1 cellular context compared by ENCODE assay signal in the genomic region with DNA sequence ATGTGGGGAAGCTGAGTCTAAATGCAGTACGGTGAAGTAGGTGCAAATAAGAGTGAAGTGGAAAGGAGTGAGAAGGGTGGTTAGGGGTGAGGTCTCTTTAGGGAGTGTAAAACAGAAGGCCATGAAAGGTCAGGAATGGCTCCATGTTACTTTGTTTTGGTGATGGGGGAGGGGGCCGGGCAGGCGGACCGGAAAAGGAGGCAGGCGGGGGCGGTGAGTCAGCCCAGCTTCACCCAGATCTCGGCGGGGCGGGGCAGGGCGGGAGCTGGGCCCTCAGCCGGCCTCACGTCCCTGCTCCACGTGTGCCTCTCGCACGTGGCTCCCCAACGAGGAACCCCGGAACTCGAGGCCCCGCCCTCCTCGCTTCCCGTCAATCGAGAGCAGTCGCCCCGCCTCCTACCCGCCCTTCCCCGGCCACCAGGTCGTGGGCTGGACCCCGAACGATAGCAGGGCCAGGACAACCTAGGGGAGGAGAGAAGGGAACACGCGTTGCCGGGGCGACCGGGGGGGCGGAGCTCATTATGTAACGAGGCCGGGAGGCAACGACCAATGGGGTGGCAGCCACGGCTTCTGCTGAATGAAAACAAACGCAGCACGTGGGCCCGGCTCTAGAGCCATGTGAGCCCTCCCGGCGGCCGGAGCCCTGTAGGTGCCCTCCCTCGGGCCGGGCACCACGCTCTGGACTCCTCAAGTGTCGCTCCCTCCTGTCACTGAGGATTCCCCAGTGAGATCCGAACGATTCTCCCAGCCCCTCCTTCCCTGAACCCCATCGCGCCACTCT.
TF ChIP-seq lines count a peak whose summit lies in the region.

No MANE protein-coding gene starts in this region.

TF ChIP-seq in HepG2, 621 proteins besides CTCF, POLR2A, EP300 and RAD21 (continued from another document and continues in another):
- TF ChIP-seq ZNF468 (CRISPR knock-in tag; IDR thresholded peaks at IDR 0.05) (no peak), MAZ (IDR thresholded peaks at IDR 0.05; ENCODE audit: borderline replicate concordance, low read depth, low read length) (peak; percentile 89), MAZ (CRISPR knock-in tag; IDR thresholded peaks at IDR 0.05; ENCODE audit: low read depth) (peak; percentile 100), CREB1 (IDR thresholded peaks at IDR 0.05) (peak; percentile 67; the same call in 1 of the 2 replicates), CREB1 (CRISPR knock-in tag; IDR thresholded peaks at IDR 0.05) (no peak; the same call in 1 of the 2 replicates), MED8 (CRISPR knock-in tag; IDR thresholded peaks at IDR 0.05; ENCODE audit: insufficient replicate concordance) (peak; percentile 54), HMG20B (CRISPR knock-in tag; conservative IDR thresholded peaks at IDR 0.05) (peak; percentile 82; the same call in 1 of the 2 replicates), SALL1 (CRISPR knock-in tag; IDR thresholded peaks at IDR 0.05) (peak; percentile 98), MEF2D (CRISPR knock-in tag; IDR thresholded peaks at IDR 0.05) (peak; percentile 97), FOSL2 (CRISPR knock-in tag; IDR thresholded peaks at IDR 0.05) (peak; percentile 99), ZFP82 (CRISPR knock-in tag; IDR thresholded peaks at IDR 0.05; ENCODE audit: borderline replicate concordance) (peak; percentile 86; the same call in 1 of the 2 replicates), ZNF7 (CRISPR knock-in tag; IDR thresholded peaks at IDR 0.05) (no peak), PLRG1 (conservative IDR thresholded peaks at IDR 0.05) (no peak), FOXA1 (IDR thresholded peaks at IDR 0.05) (no peak), FOXA1 (CRISPR knock-in tag; IDR thresholded peaks at IDR 0.05) (peak; percentile 44), ZBTB7A (CRISPR knock-in tag; IDR thresholded peaks at IDR 0.05) (no peak; the same call in none of the 2 replicates), RFX1 (IDR thresholded peaks at IDR 0.05) (peak; percentile 100), SIN3A (IDR thresholded peaks at IDR 0.05; ENCODE audit: borderline replicate concordance, low read depth, low read length) (peak; percentile 99), NR2F2 (IDR thresholded peaks at IDR 0.05; ENCODE audit: borderline replicate concordance, low read depth) (peak; percentile 27; the same call in 1 of the 2 replicates), IRF2 (CRISPR knock-in tag; IDR thresholded peaks at IDR 0.05) (peak; percentile 99), ZNF607 (CRISPR knock-in tag; IDR thresholded peaks at IDR 0.05; ENCODE audit: borderline replicate concordance) (peak; percentile 94), ZNF446 (CRISPR knock-in tag; IDR thresholded peaks at IDR 0.05) (peak; percentile 97), MTF2 (CRISPR knock-in tag; IDR thresholded peaks at IDR 0.05; ENCODE audit: borderline replicate concordance) (0 out of 2 replicates have a peak, but pooled peaks have one; percentile 76), SOX13 (IDR thresholded peaks at IDR 0.05) (0 out of 2 replicates have a peak, but pooled peaks have one; percentile 66), SOX13 (CRISPR knock-in tag; conservative IDR thresholded peaks at IDR 0.05 in 1 of 2, IDR thresholded peaks at IDR 0.05 in 1 of 2) (peak; percentile 71 to 93; a peak in 2 of 4 replicates), ZFX (CRISPR knock-in tag; IDR thresholded peaks at IDR 0.05; ENCODE audit: low read depth) (peak; percentile 91), YY1 (IDR thresholded peaks at IDR 0.05; ENCODE audit: insufficient read depth, insufficient replicate concordance, low read depth, low read length) (peak; percentile 67), RXRA (CRISPR knock-in tag; IDR thresholded peaks at IDR 0.05) (peak; percentile 98), NBN (conservative IDR thresholded peaks at IDR 0.05) (no peak; the same call in 1 of the 2 replicates), ZNF788 (CRISPR knock-in tag; IDR thresholded peaks at IDR 0.05; ENCODE audit: borderline replicate concordance) (peak; percentile 99), TAF1 (CRISPR knock-in tag; IDR thresholded peaks at IDR 0.05) (peak; percentile 52; the same call in 1 of the 2 replicates), ADNP (CRISPR knock-in tag; IDR thresholded peaks at IDR 0.05) (no peak), CCAR2 (optimal IDR thresholded peaks at IDR 0.05; ENCODE audit: low read depth, low read length) (peak; percentile 1), NFKBIZ (CRISPR knock-in tag; IDR thresholded peaks at IDR 0.05) (peak; percentile 93), SP5 (CRISPR knock-in tag; IDR thresholded peaks at IDR 0.05; ENCODE audit: borderline replicate concordance, low read depth) (peak; percentile 100), ZKSCAN5 (CRISPR knock-in tag; IDR thresholded peaks at IDR 0.05) (no peak), RFXANK (CRISPR knock-in tag; IDR thresholded peaks at IDR 0.05) (peak; percentile 92; the same call in 1 of the 2 replicates), KDM6A (CRISPR knock-in tag; IDR thresholded peaks at IDR 0.05; ENCODE audit: low read depth) (peak; percentile 72; the same call in 1 of the 2 replicates), ETV5 (CRISPR knock-in tag; IDR thresholded peaks at IDR 0.05; ENCODE audit: borderline replicate concordance) (peak; percentile 100)
- TF ChIP-seq, protein P1, sequence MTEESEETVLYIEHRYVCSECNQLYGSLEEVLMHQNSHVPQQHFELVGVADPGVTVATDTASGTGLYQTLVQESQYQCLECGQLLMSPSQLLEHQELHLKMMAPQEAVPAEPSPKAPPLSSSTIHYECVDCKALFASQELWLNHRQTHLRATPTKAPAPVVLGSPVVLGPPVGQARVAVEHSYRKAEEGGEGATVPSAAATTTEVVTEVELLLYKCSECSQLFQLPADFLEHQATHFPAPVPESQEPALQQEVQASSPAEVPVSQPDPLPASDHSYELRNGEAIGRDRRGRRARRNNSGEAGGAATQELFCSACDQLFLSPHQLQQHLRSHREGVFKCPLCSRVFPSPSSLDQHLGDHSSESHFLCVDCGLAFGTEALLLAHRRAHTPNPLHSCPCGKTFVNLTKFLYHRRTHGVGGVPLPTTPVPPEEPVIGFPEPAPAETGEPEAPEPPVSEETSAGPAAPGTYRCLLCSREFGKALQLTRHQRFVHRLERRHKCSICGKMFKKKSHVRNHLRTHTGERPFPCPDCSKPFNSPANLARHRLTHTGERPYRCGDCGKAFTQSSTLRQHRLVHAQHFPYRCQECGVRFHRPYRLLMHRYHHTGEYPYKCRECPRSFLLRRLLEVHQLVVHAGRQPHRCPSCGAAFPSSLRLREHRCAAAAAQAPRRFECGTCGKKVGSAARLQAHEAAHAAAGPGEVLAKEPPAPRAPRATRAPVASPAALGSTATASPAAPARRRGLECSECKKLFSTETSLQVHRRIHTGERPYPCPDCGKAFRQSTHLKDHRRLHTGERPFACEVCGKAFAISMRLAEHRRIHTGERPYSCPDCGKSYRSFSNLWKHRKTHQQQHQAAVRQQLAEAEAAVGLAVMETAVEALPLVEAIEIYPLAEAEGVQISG (CRISPR knock-in tag; IDR thresholded peaks at IDR 0.05) = peak; percentile 91
- TF ChIP-seq, protein P2, sequence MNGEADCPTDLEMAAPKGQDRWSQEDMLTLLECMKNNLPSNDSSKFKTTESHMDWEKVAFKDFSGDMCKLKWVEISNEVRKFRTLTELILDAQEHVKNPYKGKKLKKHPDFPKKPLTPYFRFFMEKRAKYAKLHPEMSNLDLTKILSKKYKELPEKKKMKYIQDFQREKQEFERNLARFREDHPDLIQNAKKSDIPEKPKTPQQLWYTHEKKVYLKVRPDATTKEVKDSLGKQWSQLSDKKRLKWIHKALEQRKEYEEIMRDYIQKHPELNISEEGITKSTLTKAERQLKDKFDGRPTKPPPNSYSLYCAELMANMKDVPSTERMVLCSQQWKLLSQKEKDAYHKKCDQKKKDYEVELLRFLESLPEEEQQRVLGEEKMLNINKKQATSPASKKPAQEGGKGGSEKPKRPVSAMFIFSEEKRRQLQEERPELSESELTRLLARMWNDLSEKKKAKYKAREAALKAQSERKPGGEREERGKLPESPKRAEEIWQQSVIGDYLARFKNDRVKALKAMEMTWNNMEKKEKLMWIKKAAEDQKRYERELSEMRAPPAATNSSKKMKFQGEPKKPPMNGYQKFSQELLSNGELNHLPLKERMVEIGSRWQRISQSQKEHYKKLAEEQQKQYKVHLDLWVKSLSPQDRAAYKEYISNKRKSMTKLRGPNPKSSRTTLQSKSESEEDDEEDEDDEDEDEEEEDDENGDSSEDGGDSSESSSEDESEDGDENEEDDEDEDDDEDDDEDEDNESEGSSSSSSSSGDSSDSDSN (CRISPR knock-in tag; IDR thresholded peaks at IDR 0.05) = peak; percentile 84
- TF ChIP-seq, protein P3, sequence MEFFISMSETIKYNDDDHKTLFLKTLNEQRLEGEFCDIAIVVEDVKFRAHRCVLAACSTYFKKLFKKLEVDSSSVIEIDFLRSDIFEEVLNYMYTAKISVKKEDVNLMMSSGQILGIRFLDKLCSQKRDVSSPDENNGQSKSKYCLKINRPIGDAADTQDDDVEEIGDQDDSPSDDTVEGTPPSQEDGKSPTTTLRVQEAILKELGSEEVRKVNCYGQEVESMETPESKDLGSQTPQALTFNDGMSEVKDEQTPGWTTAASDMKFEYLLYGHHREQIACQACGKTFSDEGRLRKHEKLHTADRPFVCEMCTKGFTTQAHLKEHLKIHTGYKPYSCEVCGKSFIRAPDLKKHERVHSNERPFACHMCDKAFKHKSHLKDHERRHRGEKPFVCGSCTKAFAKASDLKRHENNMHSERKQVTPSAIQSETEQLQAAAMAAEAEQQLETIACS (CRISPR knock-in tag; IDR thresholded peaks at IDR 0.05) = no peak
- TF ChIP-seq, protein P4, sequence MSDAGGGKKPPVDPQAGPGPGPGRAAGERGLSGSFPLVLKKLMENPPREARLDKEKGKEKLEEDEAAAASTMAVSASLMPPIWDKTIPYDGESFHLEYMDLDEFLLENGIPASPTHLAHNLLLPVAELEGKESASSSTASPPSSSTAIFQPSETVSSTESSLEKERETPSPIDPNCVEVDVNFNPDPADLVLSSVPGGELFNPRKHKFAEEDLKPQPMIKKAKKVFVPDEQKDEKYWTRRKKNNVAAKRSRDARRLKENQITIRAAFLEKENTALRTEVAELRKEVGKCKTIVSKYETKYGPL (CRISPR knock-in tag; IDR thresholded peaks at IDR 0.05) = peak; percentile 97
- TF ChIP-seq, protein P5, sequence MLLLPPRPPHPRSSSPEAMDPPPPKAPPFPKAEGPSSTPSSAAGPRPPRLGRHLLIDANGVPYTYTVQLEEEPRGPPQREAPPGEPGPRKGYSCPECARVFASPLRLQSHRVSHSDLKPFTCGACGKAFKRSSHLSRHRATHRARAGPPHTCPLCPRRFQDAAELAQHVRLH (CRISPR knock-in tag; IDR thresholded peaks at IDR 0.05; ENCODE audit: borderline replicate concordance, low read depth) = peak; percentile 98
- TF ChIP-seq, protein P6, sequence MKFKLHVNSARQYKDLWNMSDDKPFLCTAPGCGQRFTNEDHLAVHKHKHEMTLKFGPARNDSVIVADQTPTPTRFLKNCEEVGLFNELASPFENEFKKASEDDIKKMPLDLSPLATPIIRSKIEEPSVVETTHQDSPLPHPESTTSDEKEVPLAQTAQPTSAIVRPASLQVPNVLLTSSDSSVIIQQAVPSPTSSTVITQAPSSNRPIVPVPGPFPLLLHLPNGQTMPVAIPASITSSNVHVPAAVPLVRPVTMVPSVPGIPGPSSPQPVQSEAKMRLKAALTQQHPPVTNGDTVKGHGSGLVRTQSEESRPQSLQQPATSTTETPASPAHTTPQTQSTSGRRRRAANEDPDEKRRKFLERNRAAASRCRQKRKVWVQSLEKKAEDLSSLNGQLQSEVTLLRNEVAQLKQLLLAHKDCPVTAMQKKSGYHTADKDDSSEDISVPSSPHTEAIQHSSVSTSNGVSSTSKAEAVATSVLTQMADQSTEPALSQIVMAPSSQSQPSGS (CRISPR knock-in tag; IDR thresholded peaks at IDR 0.05) = peak; percentile 92
- TF ChIP-seq, protein P7, sequence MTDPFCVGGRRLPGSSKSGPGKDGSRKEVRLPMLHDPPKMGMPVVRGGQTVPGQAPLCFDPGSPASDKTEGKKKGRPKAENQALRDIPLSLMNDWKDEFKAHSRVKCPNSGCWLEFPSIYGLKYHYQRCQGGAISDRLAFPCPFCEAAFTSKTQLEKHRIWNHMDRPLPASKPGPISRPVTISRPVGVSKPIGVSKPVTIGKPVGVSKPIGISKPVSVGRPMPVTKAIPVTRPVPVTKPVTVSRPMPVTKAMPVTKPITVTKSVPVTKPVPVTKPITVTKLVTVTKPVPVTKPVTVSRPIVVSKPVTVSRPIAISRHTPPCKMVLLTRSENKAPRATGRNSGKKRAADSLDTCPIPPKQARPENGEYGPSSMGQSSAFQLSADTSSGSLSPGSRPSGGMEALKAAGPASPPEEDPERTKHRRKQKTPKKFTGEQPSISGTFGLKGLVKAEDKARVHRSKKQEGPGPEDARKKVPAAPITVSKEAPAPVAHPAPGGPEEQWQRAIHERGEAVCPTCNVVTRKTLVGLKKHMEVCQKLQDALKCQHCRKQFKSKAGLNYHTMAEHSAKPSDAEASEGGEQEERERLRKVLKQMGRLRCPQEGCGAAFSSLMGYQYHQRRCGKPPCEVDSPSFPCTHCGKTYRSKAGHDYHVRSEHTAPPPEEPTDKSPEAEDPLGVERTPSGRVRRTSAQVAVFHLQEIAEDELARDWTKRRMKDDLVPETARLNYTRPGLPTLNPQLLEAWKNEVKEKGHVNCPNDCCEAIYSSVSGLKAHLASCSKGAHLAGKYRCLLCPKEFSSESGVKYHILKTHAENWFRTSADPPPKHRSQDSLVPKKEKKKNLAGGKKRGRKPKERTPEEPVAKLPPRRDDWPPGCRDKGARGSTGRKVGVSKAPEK (CRISPR knock-in tag; IDR thresholded peaks at IDR 0.05; ENCODE audit: borderline replicate concordance) = no peak
- TF ChIP-seq, protein P8, sequence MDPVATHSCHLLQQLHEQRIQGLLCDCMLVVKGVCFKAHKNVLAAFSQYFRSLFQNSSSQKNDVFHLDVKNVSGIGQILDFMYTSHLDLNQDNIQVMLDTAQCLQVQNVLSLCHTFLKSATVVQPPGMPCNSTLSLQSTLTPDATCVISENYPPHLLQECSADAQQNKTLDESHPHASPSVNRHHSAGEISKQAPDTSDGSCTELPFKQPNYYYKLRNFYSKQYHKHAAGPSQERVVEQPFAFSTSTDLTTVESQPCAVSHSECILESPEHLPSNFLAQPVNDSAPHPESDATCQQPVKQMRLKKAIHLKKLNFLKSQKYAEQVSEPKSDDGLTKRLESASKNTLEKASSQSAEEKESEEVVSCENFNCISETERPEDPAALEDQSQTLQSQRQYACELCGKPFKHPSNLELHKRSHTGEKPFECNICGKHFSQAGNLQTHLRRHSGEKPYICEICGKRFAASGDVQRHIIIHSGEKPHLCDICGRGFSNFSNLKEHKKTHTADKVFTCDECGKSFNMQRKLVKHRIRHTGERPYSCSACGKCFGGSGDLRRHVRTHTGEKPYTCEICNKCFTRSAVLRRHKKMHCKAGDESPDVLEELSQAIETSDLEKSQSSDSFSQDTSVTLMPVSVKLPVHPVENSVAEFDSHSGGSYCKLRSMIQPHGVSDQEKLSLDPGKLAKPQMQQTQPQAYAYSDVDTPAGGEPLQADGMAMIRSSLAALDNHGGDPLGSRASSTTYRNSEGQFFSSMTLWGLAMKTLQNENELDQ (CRISPR knock-in tag; IDR thresholded peaks at IDR 0.05; ENCODE audit: borderline replicate concordance) = peak; percentile 93; the same call in 1 of the 2 replicates
